8 cellular contexts compared by ENCODE assay signal in the genomic region with DNA sequence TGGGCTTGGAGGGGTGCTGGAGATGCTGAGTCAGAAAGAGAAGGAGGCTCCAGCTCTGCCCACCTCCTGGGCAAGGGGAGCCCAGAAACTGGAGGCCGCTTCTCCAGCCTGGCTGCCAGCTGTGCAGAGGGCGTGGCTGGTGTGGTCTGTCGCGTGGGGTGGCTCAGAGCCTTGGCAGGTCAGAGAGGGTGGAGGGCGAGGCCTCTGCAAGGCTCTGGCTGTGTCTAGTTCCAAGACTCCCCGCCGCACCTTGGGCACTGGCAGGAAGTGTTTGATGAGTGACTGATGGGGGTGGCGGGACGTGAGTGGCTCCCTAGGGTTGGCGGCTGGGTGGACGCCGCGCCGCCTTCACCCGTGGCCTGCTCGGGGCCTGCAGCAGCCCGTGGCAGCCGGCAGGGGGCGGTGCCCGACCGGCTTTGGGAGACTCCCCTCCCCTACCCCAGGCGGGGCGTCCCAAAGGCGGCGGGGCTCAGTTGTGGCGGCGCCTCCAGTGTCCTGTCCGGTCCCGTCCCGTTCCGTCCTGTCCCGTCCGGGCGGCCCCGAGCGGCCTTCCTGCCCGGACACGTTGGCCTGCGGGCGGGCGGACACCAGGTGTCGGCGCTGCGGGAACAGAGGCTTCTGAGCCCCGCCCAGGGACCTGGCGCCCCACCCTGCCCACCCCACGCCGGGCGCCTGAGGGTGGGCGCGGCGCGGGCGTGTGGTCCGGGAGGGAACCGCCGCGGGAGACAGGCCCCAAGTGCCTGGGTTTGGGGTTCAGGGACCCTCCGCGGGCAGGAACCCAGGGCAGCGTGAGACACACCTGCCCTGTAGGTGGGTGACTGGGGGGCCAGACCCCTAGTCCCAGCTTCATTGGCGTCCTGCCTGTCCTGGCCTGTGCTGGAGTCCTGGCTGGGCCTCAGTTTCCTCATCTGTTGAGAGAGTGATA. TPM values are rescaled to one million over a fixed set of nuclear protein-coding genes. Genes with fewer than 3 reads are reported as not detected.
DNase-seq lines count a peak whose midpoint lies in the region; ATAC-seq and TF ChIP-seq lines count a peak whose summit lies in the region.

No MANE protein-coding gene starts in this region.

- no peaks in the 10 kb centered on the region for H3K36me3 ChIP-seq in BJ (ENCODE audit: control insufficient read depth, insufficient read depth, low read length)

- POLR2A ChIA-PET in BJ (lab: Charles Lee), result no interaction called here

- ATAC-seq in HG02798 (IDR thresholded peaks at IDR 0.05; ENCODE audit: poor library complexity, unreplicated experiment) (peak; percentile 48), HG02938 (IDR thresholded peaks at IDR 0.05; ENCODE audit: unreplicated experiment) (no peak), HG02870 (IDR thresholded peaks at IDR 0.05; ENCODE audit: unreplicated experiment) (no peak)

- TF ChIP-seq CTCF in BJ (IDR thresholded peaks at IDR 0.05; ENCODE audit: insufficient read depth, low read depth, low read length) (peak; percentile 72), brain (conservative IDR thresholded peaks at IDR 0.05) (peak; percentile 70 to 91)

- H3K27ac Mint-ChIP-seq in brain, result peak overlapping the region in 3 of 5 experiments; percentile 9 to 54 (median 48)

- DNase-seq in BJ (ENCODE audit: low read depth), result no peak
- DNase-seq in UCSD-AML1 (lab: John Stamatoyannopoulos, UW; ENCODE audit: unreplicated experiment), result peak; percentile 70
- peak; percentile 90 for DNase-seq in islet precursor cell
- peak; percentile 36 to 47 (median 44) for DNase-seq in stimulated activated CD4-positive, alpha-beta T cell treated with anti-CD3 and anti-CD28 coated beads, Interleukin-1b, Interleukin-23, amount 100 ng/mL, for 24 hours (ENCODE audit: low read depth in 4 of 4, low spot score in 1 of 4)

- no peaks in the 10 kb centered on the region for H3K27me3 ChIP-seq in BJ (ENCODE audit: control insufficient read depth, insufficient read depth, low read length)

- peak overlapping the region; percentile 37 for H3K4me3 ChIP-seq in BJ (ENCODE audit: low read depth, low read length)

- no peaks in the 10 kb centered on the region for H3K9me3 Mint-ChIP-seq in brain

- CTCF ChIA-PET in BJ (lab: Yijun Ruan, JAX), result interaction anchor here (0.6 to 2.6 kb wide), 11 partner anchors 10 to 1032 kb away, joined by 3 to 19 read pairs (median 3); no protein-coding TSS in a partner anchor

- H3K4me3 Mint-ChIP-seq in brain, result peak overlapping the region in 1 of 5 experiments; percentile 49

- H3K27me3 Mint-ChIP-seq in brain, result peaks cover 20% of the 10 kb centered on the region

- H3K36me3 Mint-ChIP-seq in brain, result no peaks in the 10 kb centered on the region

- peaks cover 24% of the 10 kb centered on the region for H3K4me1 Mint-ChIP-seq in brain

RNA-seq across cellular contexts. Expression of a gene that starts 39.7 kb away (rescaled TPM):
- polyA plus RNA-seq in BJ (2011; rRNA removed), result 4.2 and 5.9 TPM in 2 replicates
- 3.1 and 4.0 TPM in 2 replicates for polyA minus RNA-seq in BJ (2011; rRNA and poly(A)+ RNA removed)
- polyA plus RNA-seq in brain (ENCODE audit: insufficient read depth, low read depth, low replicate concordance), result 2.0 TPM
